13 cellular contexts compared by ENCODE assay signal in genomic region chr9:87601175-87601574, GRCh38.
DNase-seq lines count a peak whose midpoint lies in the region; ATAC-seq and TF ChIP-seq lines count a peak whose summit lies in the region.
"Had no signal": no experiment of that assay in that cellular context is flagged by ENCODE, and none has a peak within 500 bp of the region (broad histone marks: within the 10 kb centered on the region; RNA-seq: fewer than 3 reads in every experiment).

No MANE protein-coding gene starts in this region.

- H2BK12ac ChIP-seq in H9 (ENCODE audit: insufficient read length, low read depth, low read length): no peak overlapping the region

- H3T11ph ChIP-seq in H9 (ENCODE audit: low read length): no peak overlapping the region

- CTCF ChIA-PET in PC-9 (lab: Charles Lee): interaction anchor here (0.5 kb wide), 1 partner anchor 106 kb away, joined by 3 read pairs; no protein-coding TSS in a partner anchor

- peaks cover 32% of the 10 kb centered on the region for H3F3A ChIP-seq in PC-9 (ENCODE audit: insufficient read depth, low read depth)

- DNase-seq in H9: no peak
- peak; percentile 76 to 85 for DNase-seq in PC-9
- DNase-seq in right cardiac atrium: peak; percentile 31 to 68 (median 64)
- DNase-seq in progenitor cell of endocrine pancreas (ENCODE audit: low spot score, unreplicated experiment): no peak
- DNase-seq in pons (ENCODE audit: low spot score): no peak
- DNase-seq in activated CD4-positive, CD25-positive, alpha-beta regulatory T cell (lab: John Stamatoyannopoulos, UW): no peak
- DNase-seq: activated CD4-positive, alpha-beta memory T cell treated with anti-CD3 and anti-CD28 coated beads for 36 hours; occipital lobe had no signal

- no peak overlapping the region for H2BK20ac ChIP-seq in H9 (ENCODE audit: low read depth, low read length, poor library complexity, severe bottlenecking)

- H3K14ac ChIP-seq in H9 (ENCODE audit: insufficient read depth, low read length): no peak overlapping the region; the same call in 1 of the 2 replicates

- H3K4me1 ChIP-seq in H9 (ENCODE audit: insufficient read depth, low read length) (peaks cover 2% of the 10 kb centered on the region; the same call in 1 of the 2 replicates), PC-9 (replicated peaks; ENCODE audit: insufficient read depth) (peaks cover 61% of the 10 kb centered on the region), right cardiac atrium (ENCODE audit: control insufficient read depth, insufficient read depth, low read length) (peaks cover 8% of the 10 kb centered on the region)

- TF ChIP-seq CTCF in H9 (conservative IDR thresholded peaks at IDR 0.05) (no peak), PC-9 (conservative IDR thresholded peaks at IDR 0.05) (no peak), progenitor cell of endocrine pancreas (IDR thresholded peaks at IDR 0.05; ENCODE audit: unreplicated experiment) (no peak)

- H3K79me2 ChIP-seq in H9 (ENCODE audit: insufficient read depth, low read length): no peaks in the 10 kb centered on the region; the same call in 1 of the 2 replicates
- peaks cover 24% of the 10 kb centered on the region for H3K79me2 ChIP-seq in PC-9 (ENCODE audit: low read depth)

- no peaks in the 10 kb centered on the region for H3K23me2 ChIP-seq in H9 (ENCODE audit: insufficient read length, low read depth, low read length, poor library complexity, severe bottlenecking)

- H3K4me3 ChIP-seq in PC-9 (no peak overlapping the region), right cardiac atrium (ENCODE audit: low read length) (no peak overlapping the region)
- H3K4me3 ChIP-seq: SK-N-MC had no signal

- H3K27me3 Mint-ChIP-seq in H9 (ENCODE audit: low read depth): no peaks in the 10 kb centered on the region
- H3K27me3 Mint-ChIP-seq in progenitor cell of endocrine pancreas: no peaks in the 10 kb centered on the region

- POLR2A ChIA-PET in PC-9 (lab: Charles Lee; ENCODE audit: unreplicated experiment): interaction anchor here (0.6 to 1.7 kb wide), 4 partner anchors 15 to 1254 kb away, joined by 4 to 13 read pairs (median 10); no protein-coding TSS in a partner anchor

- H4K91ac ChIP-seq in H9 (ENCODE audit: insufficient read length, low read depth, low read length): no peak overlapping the region

- no peaks in the 10 kb centered on the region for H3K36me3 ChIP-seq in PC-9 (ENCODE audit: low read depth)

- H3K27ac ChIP-seq in H9 (ENCODE audit: insufficient read length, low read depth, low read length): no peak overlapping the region
- H3K27ac ChIP-seq in PC-9: peak overlapping the region; percentile 56
- no peak overlapping the region for H3K27ac ChIP-seq in right cardiac atrium (ENCODE audit: low read length)
- H3K27ac ChIP-seq: C4-2B, SK-N-MC had no signal

- no peak overlapping the region for H2AFZ ChIP-seq in H9 (ENCODE audit: low read length)
- H2AFZ ChIP-seq in PC-9: no peak overlapping the region

- WGBS in H9 (ENCODE audit: extremely low coverage, insufficient read length, low lambda C conversion rate): no CpG with 5 or more reads among the region's 1 CpG
- whole genome bisulfite sequencing in right cardiac atrium: 67% methylated on average over 1 of the region's 1 CpG

- no peak overlapping the region for H2BK120ac ChIP-seq in H9 (ENCODE audit: low read depth, low read length, poor library complexity, severe bottlenecking)

- BruUV-seq in PC-9 (replicated peaks; lab: Mats Ljungman, UMichigan): no TSS peak

- peak overlapping the region; percentile 89 to 95 (median 90) for H3K27ac Mint-ChIP-seq in H9
- peak overlapping the region; percentile 72 for H3K27ac Mint-ChIP-seq in progenitor cell of endocrine pancreas
- H3K27ac Mint-ChIP-seq: activated CD4-positive, alpha-beta memory T cell treated with anti-CD3 and anti-CD28 coated beads for 36 hours; activated naive CD8-positive, alpha-beta T cell had no signal

- no peak overlapping the region for H3K56ac ChIP-seq in H9 (ENCODE audit: insufficient read length, low read depth, low read length)

- no peak overlapping the region for H3K4ac ChIP-seq in H9 (ENCODE audit: low read depth, low read length)

- peaks cover 35 to 44% of the 10 kb centered on the region in 2 experiments for H3K4me1 Mint-ChIP-seq in H9
- peaks cover 53% of the 10 kb centered on the region for H3K4me1 Mint-ChIP-seq in progenitor cell of endocrine pancreas (ENCODE audit: low read depth)

- H3K9me3 Mint-ChIP-seq in H9 (no peaks in the 10 kb centered on the region), progenitor cell of endocrine pancreas (ENCODE audit: low read depth) (no peaks in the 10 kb centered on the region)
- H3K9me3 Mint-ChIP-seq: activated CD4-positive, alpha-beta memory T cell treated with anti-CD3 and anti-CD28 coated beads for 36 hours had no signal

- no peak overlapping the region for H4K5ac ChIP-seq in H9 (ENCODE audit: insufficient read length, low read depth, low read length)

- intact Hi-C loops in PC-9 (cut with micrococcal nuclease; ENCODE audit: unreplicated experiment): loop anchor here (1.0 to 10.0 kb wide), 6 partner anchors 34 to 264 kb away; no protein-coding TSS in a partner anchor
- intact Hi-C loops in right cardiac atrium (cut with DNase I): no loop called here

- no peak overlapping the region for H2AK5ac ChIP-seq in H9 (ENCODE audit: insufficient read length, low read length)

- H4K20me1 ChIP-seq in H9 (ENCODE audit: control insufficient read depth, insufficient read depth, insufficient read length) (no peaks in the 10 kb centered on the region), PC-9 (ENCODE audit: insufficient read depth) (no peaks in the 10 kb centered on the region)

- H2BK15ac ChIP-seq in H9 (ENCODE audit: low read depth, low read length): no peak overlapping the region

- H4K8ac ChIP-seq in H9 (replicated peaks; ENCODE audit: insufficient read length, low read depth, low read length): no peak overlapping the region

- H3K4me2 ChIP-seq in H9 (ENCODE audit: insufficient read depth, insufficient read length, low read length) (no peak overlapping the region), PC-9 (peak overlapping the region; percentile 70)

- H3K79me1 ChIP-seq in H9 (ENCODE audit: insufficient read depth, low read depth, low read length, poor library complexity, severe bottlenecking): peaks cover 3% of the 10 kb centered on the region

- H3K4me3 Mint-ChIP-seq in H9 (no peak overlapping the region), progenitor cell of endocrine pancreas (ENCODE audit: low read depth) (no peak overlapping the region)
- H3K4me3 Mint-ChIP-seq: activated CD4-positive, alpha-beta memory T cell treated with anti-CD3 and anti-CD28 coated beads for 36 hours; activated naive CD8-positive, alpha-beta T cell had no signal

- no peak overlapping the region for H2BK5ac ChIP-seq in H9 (ENCODE audit: insufficient read length, low read length)

- no peak overlapping the region for H3K9ac ChIP-seq in H9 (ENCODE audit: extremely low read depth, insufficient read length, low read length)

- no peak overlapping the region for H3K18ac ChIP-seq in H9 (ENCODE audit: insufficient read length, low read depth, low read length)

- H3K36me3 Mint-ChIP-seq in H9 (ENCODE audit: insufficient read depth in 1 of 3, low read depth in 3 of 3) (peaks cover 14% of the 10 kb centered on the region in 3 experiments; a peak in 6 of 7 replicates), progenitor cell of endocrine pancreas (ENCODE audit: insufficient read depth) (peaks cover 11% of the 10 kb centered on the region)
- H3K36me3 Mint-ChIP-seq: activated CD4-positive, alpha-beta memory T cell treated with anti-CD3 and anti-CD28 coated beads for 36 hours; activated naive CD8-positive, alpha-beta T cell had no signal

- ATAC-seq in right cardiac atrium (peak; percentile 56 to 59), GM19452 (IDR thresholded peaks at IDR 0.05; ENCODE audit: unreplicated experiment) (no peak), SK-N-SH treated with all-trans-retinoic acid at 6 μM for 48 hours (no peak)

- no peak overlapping the region for H3K23ac ChIP-seq in H9 (ENCODE audit: insufficient read length, low read depth, low read length)

- H3K9me2 ChIP-seq in PC-9 (ENCODE audit: insufficient read depth): no peaks in the 10 kb centered on the region

- H3K9me3 ChIP-seq in H9 (ENCODE audit: control insufficient read depth, low read depth, low read length) (no peaks in the 10 kb centered on the region), PC-9 (ENCODE audit: insufficient read depth, low read depth) (no peaks in the 10 kb centered on the region), right cardiac atrium (ENCODE audit: control insufficient read depth, low read length) (no peaks in the 10 kb centered on the region)

- no peaks in the 10 kb centered on the region for H3K27me3 ChIP-seq in H9 (ENCODE audit: insufficient read depth, low read length)
- H3K27me3 ChIP-seq in PC-9 (ENCODE audit: insufficient read depth, low read depth): no peaks in the 10 kb centered on the region
- no peaks in the 10 kb centered on the region for H3K27me3 ChIP-seq in right cardiac atrium (ENCODE audit: control insufficient read depth, insufficient read depth)

TF ChIP-seq in SK-N-SH treated with all-trans-retinoic acid at 6 μM for 48 hours, 23 proteins besides CTCF, POLR2A, EP300 and RAD21 (continues in another document):
- no peak for TF ChIP-seq BACH2 (CRISPR knock-in tag; IDR thresholded peaks at IDR 0.05; ENCODE audit: borderline replicate concordance)
- no peak for TF ChIP-seq ZFP30 (CRISPR knock-in tag; IDR thresholded peaks at IDR 0.05)
- TF ChIP-seq ZFP3 (CRISPR knock-in tag; IDR thresholded peaks at IDR 0.05): no peak
- TF ChIP-seq POU6F1 (CRISPR knock-in tag; IDR thresholded peaks at IDR 0.05; ENCODE audit: borderline replicate concordance, low read depth): no peak
- TF ChIP-seq OSR1 (CRISPR knock-in tag; IDR thresholded peaks at IDR 0.05): no peak
- no peak for TF ChIP-seq ZNF565 (CRISPR knock-in tag; conservative IDR thresholded peaks at IDR 0.05; ENCODE audit: low read depth)
- no peak for TF ChIP-seq TCF4 (CRISPR knock-in tag; IDR thresholded peaks at IDR 0.05; ENCODE audit: borderline replicate concordance)
- TF ChIP-seq TOX (CRISPR knock-in tag; IDR thresholded peaks at IDR 0.05; ENCODE audit: borderline replicate concordance): no peak
- TF ChIP-seq SNAI2 (CRISPR knock-in tag; IDR thresholded peaks at IDR 0.05): no peak
- no peak for TF ChIP-seq RARB (CRISPR knock-in tag; IDR thresholded peaks at IDR 0.05)
- TF ChIP-seq ZC3H10 (CRISPR knock-in tag; IDR thresholded peaks at IDR 0.05): no peak

Comparison
In these comparisons a context has a peak if more than half of its experiments do, and no peak if none do; other contexts are left out.
1. DNase-seq: peak in PC-9 (2 of 2) and right cardiac atrium (3 of 3); none in H9 (single experiment), progenitor cell of endocrine pancreas (single experiment), pons (single experiment) and activated CD4-positive, CD25-positive, alpha-beta regulatory T cell (0 of 4).
2. ATAC-seq: peak in right cardiac atrium (2 of 2); none in GM19452 (single experiment) and SK-N-SH treated with all-trans-retinoic acid at 6 μM for 48 hours (single experiment).